ENCODE assay signal across 39 cellular contexts in genomic region chr4:120227568-120227967, GRCh38.
"Had no signal": no experiment of that assay in that cellular context is flagged by ENCODE, and none has a peak within 500 bp of the region (broad histone marks: within the 10 kb centered on the region; RNA-seq: fewer than 3 reads in every experiment).

No MANE protein-coding gene starts in this region.

- H3K4me1 Mint-ChIP-seq: activated naive CD4-positive, alpha-beta T cell treated with anti-CD3 and anti-CD28 coated beads, Interleukin-2, amount 10 ng/mL, durations not matched to agents 7 days and 5 days; activated naive CD4-positive, alpha-beta T cell treated with anti-CD3 and anti-CD28 coated beads, Interleukin-2, amount 50 U/mL, for 24 hours; activated naive CD8-positive, alpha-beta T cell treated with anti-CD3 and anti-CD28 coated beads for 36 hours; activated naive CD8-positive, alpha-beta T cell treated with anti-CD3 and anti-CD28 coated beads, Interleukin-2, amount 10 ng/mL, durations not matched to agents 7 days and 5 days; activated naive CD8-positive, alpha-beta T cell treated with anti-CD3 and anti-CD28 coated beads, Interleukin-2, amount 50 U/mL, for 24 hours; activated T-helper 17 cell treated with anti-CD3 and anti-CD28 coated beads, Interleukin-2, amount 50 U/mL, for 72 hours; brain; central memory CD8-positive, alpha-beta T cell had no signal

- DNase-seq: activated effector memory CD4-positive, alpha-beta T cell treated with anti-CD3 and anti-CD28 coated beads, Interleukin-2, amount 50 U/mL, for 16 hours; activated effector memory CD4-positive, alpha-beta T cell treated with Interleukin-2 at 50 U/mL for 16 hours; activated gamma-delta T cell; activated gamma-delta T cell treated with Interleukin-2 at 50 U/mL for 16 hours; activated naive CD4-positive, alpha-beta T cell; activated naive CD4-positive, alpha-beta T cell treated with anti-CD3 and anti-CD28 coated beads for 36 hours; activated naive CD4-positive, alpha-beta T cell treated with anti-CD3 and anti-CD28 coated beads, Interleukin-2, amount 10 ng/mL, durations not matched to agents 7 days and 5 days; activated naive CD4-positive, alpha-beta T cell treated with anti-CD3 and anti-CD28 coated beads, Interleukin-2, amount 50 U/mL, for 16 hours; activated naive CD4-positive, alpha-beta T cell treated with Interleukin-2 at 50 U/mL for 16 hours; activated naive CD8-positive, alpha-beta T cell treated with anti-CD3 and anti-CD28 coated beads for 36 hours; activated naive CD8-positive, alpha-beta T cell treated with anti-CD3 and anti-CD28 coated beads, Interleukin-2, amount 10 ng/mL, durations not matched to agents 7 days and 5 days; activated naive CD8-positive, alpha-beta T cell treated with anti-CD3 and anti-CD28 coated beads, Interleukin-2, amount 50 U/mL, for 24 hours; activated T-cell treated with anti-CD3 and anti-CD28 coated beads, Interleukin-2, amount 50 U/mL, for 24 hours; activated T-cell treated with anti-CD3 and anti-CD28 coated beads, Interleukin-2, amount 50 U/mL, for 4 hours; activated T-cell treated with anti-CD3 and anti-CD28 coated beads, Interleukin-2, amount 50 U/mL, for 48 hours; activated T-cell treated with anti-CD3 and anti-CD28 coated beads, Interleukin-2, amount 50 U/mL, for 72 hours; adrenal gland; amniotic stem cell; amygdala; anterior cingulate cortex; aorta; body of pancreas; brain microvascular endothelial cell; caudate nucleus; central memory CD4-positive, alpha-beta T cell; cerebellar nuclear complex had no signal

- H3K4me1 ChIP-seq: adrenal gland, ascending aorta, breast epithelium had no signal

- FAIRE-seq: astrocyte, bronchial epithelial cell had no signal

- H3K36me3 ChIP-seq: adrenal gland, ascending aorta, brain microvascular endothelial cell, breast epithelium, cardiac muscle cell had no signal

- H3K27ac ChIP-seq: adrenal gland, ascending aorta, body of pancreas, brain microvascular endothelial cell, breast epithelium, cardiac muscle cell had no signal

- H3K27me3 Mint-ChIP-seq: activated naive CD4-positive, alpha-beta T cell treated with anti-CD3 and anti-CD28 coated beads, Interleukin-2, amount 10 ng/mL, durations not matched to agents 7 days and 5 days; activated naive CD4-positive, alpha-beta T cell treated with anti-CD3 and anti-CD28 coated beads, Interleukin-2, amount 50 U/mL, for 24 hours; activated naive CD8-positive, alpha-beta T cell treated with anti-CD3 and anti-CD28 coated beads, Interleukin-2, amount 50 U/mL, for 24 hours had no signal

- H3K27ac Mint-ChIP-seq: activated naive CD4-positive, alpha-beta T cell treated with anti-CD3 and anti-CD28 coated beads for 36 hours; activated naive CD4-positive, alpha-beta T cell treated with anti-CD3 and anti-CD28 coated beads, Interleukin-2, amount 10 ng/mL, durations not matched to agents 7 days and 5 days; activated naive CD4-positive, alpha-beta T cell treated with anti-CD3 and anti-CD28 coated beads, Interleukin-2, amount 50 U/mL, for 24 hours; activated naive CD4-positive, alpha-beta T cell treated with anti-CD3 and anti-CD28 coated beads, Interleukin-2, amount 50 U/mL, for 72 hours; activated naive CD8-positive, alpha-beta T cell; activated naive CD8-positive, alpha-beta T cell treated with anti-CD3 and anti-CD28 coated beads for 36 hours; activated naive CD8-positive, alpha-beta T cell treated with anti-CD3 and anti-CD28 coated beads, Interleukin-2, amount 10 ng/mL, durations not matched to agents 7 days and 5 days; activated naive CD8-positive, alpha-beta T cell treated with anti-CD3 and anti-CD28 coated beads, Interleukin-2, amount 50 U/mL, for 24 hours; activated T-cell treated with anti-CD3 and anti-CD28 coated beads, Interleukin-2, amount 50 U/mL, for 24 hours; activated T-cell treated with anti-CD3 and anti-CD28 coated beads, Interleukin-2, amount 50 U/mL, for 72 hours; activated T-helper 1 cell treated with anti-CD3 and anti-CD28 coated beads, Interleukin-12 subunit alpha, Interleukin-12 subunit beta, Interleukin-2, Interleukin-4 antibody, amounts not matched to agents 30 ng/mL and 10 ng/mL and 1 ng/mL, durations not matched to agents 14 hours and 24 hours and 36 hours; activated T-helper 17 cell treated with anti-CD3 and anti-CD28 coated beads, Interleukin-2, amount 50 U/mL, for 72 hours; activated T-helper 2 cell treated with anti-CD3 and anti-CD28 coated beads, Interferon-gamma antibody, Interleukin-2, Interleukin-4, amounts not matched to agents 10 μg/mL and 5 μg/mL and 100 μg/mL, durations not matched to agents 14 hours and 24 hours and 36 hours; brain had no signal

- H3K36me3 Mint-ChIP-seq: activated naive CD4-positive, alpha-beta T cell treated with anti-CD3 and anti-CD28 coated beads, Interleukin-2, amount 10 ng/mL, durations not matched to agents 7 days and 5 days; activated naive CD4-positive, alpha-beta T cell treated with anti-CD3 and anti-CD28 coated beads, Interleukin-2, amount 50 U/mL, for 24 hours; activated naive CD4-positive, alpha-beta T cell treated with anti-CD3 and anti-CD28 coated beads, Interleukin-2, amount 50 U/mL, for 72 hours; activated naive CD8-positive, alpha-beta T cell treated with anti-CD3 and anti-CD28 coated beads for 36 hours; activated naive CD8-positive, alpha-beta T cell treated with anti-CD3 and anti-CD28 coated beads, Interleukin-2, amount 10 ng/mL, durations not matched to agents 7 days and 5 days; brain had no signal

- H3K4me3 Mint-ChIP-seq: activated naive CD4-positive, alpha-beta T cell treated with anti-CD3 and anti-CD28 coated beads for 36 hours; activated naive CD4-positive, alpha-beta T cell treated with anti-CD3 and anti-CD28 coated beads, Interleukin-2, amount 10 ng/mL, durations not matched to agents 7 days and 5 days; activated naive CD4-positive, alpha-beta T cell treated with anti-CD3 and anti-CD28 coated beads, Interleukin-2, amount 50 U/mL, for 24 hours; activated naive CD8-positive, alpha-beta T cell; activated naive CD8-positive, alpha-beta T cell treated with anti-CD3 and anti-CD28 coated beads for 36 hours; activated naive CD8-positive, alpha-beta T cell treated with anti-CD3 and anti-CD28 coated beads, Interleukin-2, amount 10 ng/mL, durations not matched to agents 7 days and 5 days; activated naive CD8-positive, alpha-beta T cell treated with anti-CD3 and anti-CD28 coated beads, Interleukin-2, amount 50 U/mL, for 24 hours; activated T-cell treated with anti-CD3 and anti-CD28 coated beads, Interleukin-2, amount 50 U/mL, for 24 hours; activated T-cell treated with anti-CD3 and anti-CD28 coated beads, Interleukin-2, amount 50 U/mL, for 4 hours; activated T-cell treated with anti-CD3 and anti-CD28 coated beads, Interleukin-2, amount 50 U/mL, for 72 hours; activated T-helper 1 cell treated with anti-CD3 and anti-CD28 coated beads, Interleukin-12 subunit alpha, Interleukin-12 subunit beta, Interleukin-2, Interleukin-4 antibody, amounts not matched to agents 30 ng/mL and 10 ng/mL and 1 ng/mL, durations not matched to agents 14 hours and 24 hours and 36 hours; activated T-helper 17 cell treated with anti-CD3 and anti-CD28 coated beads, Interleukin-2, amount 50 U/mL, for 72 hours; brain; central memory CD8-positive, alpha-beta T cell had no signal

- H3K4me3 ChIP-seq: adrenal gland, ascending aorta, body of pancreas, breast epithelium, cardiac muscle cell had no signal

- ATAC-seq: activated naive CD4-positive, alpha-beta T cell treated with anti-CD3 and anti-CD28 coated beads, Interleukin-2, amount 50 U/mL, for 72 hours; activated naive CD8-positive, alpha-beta T cell treated with anti-CD3 and anti-CD28 coated beads, Interleukin-2, amount 50 U/mL, for 24 hours; activated T-cell treated with anti-CD3 and anti-CD28 coated beads, Interleukin-2, amount 50 U/mL, for 4 hours; activated T-cell treated with anti-CD3 and anti-CD28 coated beads, Interleukin-2, amount 50 U/mL, for 72 hours; activated T-helper 17 cell treated with anti-CD3 and anti-CD28 coated beads, Interleukin-2, amount 50 U/mL, for 72 hours; body of pancreas had no signal

- H3K9me3 ChIP-seq: adrenal gland, ascending aorta, body of pancreas, breast epithelium had no signal

- H3K9me3 Mint-ChIP-seq: activated naive CD4-positive, alpha-beta T cell treated with anti-CD3 and anti-CD28 coated beads for 36 hours; activated naive CD4-positive, alpha-beta T cell treated with anti-CD3 and anti-CD28 coated beads, Interleukin-2, amount 10 ng/mL, durations not matched to agents 7 days and 5 days; activated naive CD4-positive, alpha-beta T cell treated with anti-CD3 and anti-CD28 coated beads, Interleukin-2, amount 50 U/mL, for 24 hours; activated naive CD8-positive, alpha-beta T cell treated with anti-CD3 and anti-CD28 coated beads for 36 hours; activated naive CD8-positive, alpha-beta T cell treated with anti-CD3 and anti-CD28 coated beads, Interleukin-2, amount 10 ng/mL, durations not matched to agents 7 days and 5 days; activated naive CD8-positive, alpha-beta T cell treated with anti-CD3 and anti-CD28 coated beads, Interleukin-2, amount 50 U/mL, for 24 hours; activated T-cell treated with anti-CD3 and anti-CD28 coated beads, Interleukin-2, amount 50 U/mL, for 24 hours; activated T-helper 1 cell treated with anti-CD3 and anti-CD28 coated beads, Interleukin-12 subunit alpha, Interleukin-12 subunit beta, Interleukin-2, Interleukin-4 antibody, amounts not matched to agents 30 ng/mL and 10 ng/mL and 1 ng/mL, durations not matched to agents 14 hours and 24 hours and 36 hours; activated T-helper 2 cell treated with anti-CD3 and anti-CD28 coated beads, Interferon-gamma antibody, Interleukin-2, Interleukin-4, amounts not matched to agents 10 μg/mL and 5 μg/mL and 100 μg/mL, durations not matched to agents 14 hours and 24 hours and 36 hours; brain had no signal
